Comparison of ENCODE assay signal across 10 cellular contexts in genomic region chrX:45228126-45228525, GRCh38. TPM values are rescaled to one million over a fixed set of nuclear protein-coding genes. Genes with fewer than 3 reads are reported as not detected.
"Had no signal": no experiment of that assay in that cellular context is flagged by ENCODE, and none has a peak within 500 bp of the region (broad histone marks: within the 10 kb centered on the region; RNA-seq: fewer than 3 reads in every experiment).

No MANE protein-coding gene starts in this region.

- DNase-seq: GM23248, GOT3, H7, HFFc6, KBM-7 had no signal

- H3K4me3 Mint-ChIP-seq: HFFc6, IgD-negative memory B cell had no signal

- H2AFZ ChIP-seq: GM23248 had no signal

- H3K4me1 ChIP-seq: HAP-1 had no signal

- H3K27ac Mint-ChIP-seq: HFFc6, IgD-negative memory B cell had no signal

- H3K4me3 ChIP-seq: GM23248, HAP-1 had no signal

- H3K9me3 Mint-ChIP-seq: HFFc6, IgD-negative memory B cell had no signal

- H3K36me3 ChIP-seq: HAP-1 had no signal

- H3K9me3 ChIP-seq: HAP-1 had no signal

- H3K9ac ChIP-seq: GM23248 had no signal

- H3K36me3 Mint-ChIP-seq: IgD-negative memory B cell had no signal

- H3K27ac ChIP-seq: GM23248, HL-60 had no signal

RNA-seq across cellular contexts. Expression of gene DIPK2B, which starts 27.4 kb away (rescaled TPM):
- total RNA-seq: GM23248, H4, H7, HepG2, HFFc6 had no signal
- polyA plus RNA-seq: GM23248, HepG2, IgD-negative memory B cell had no signal
